ENCODE assay signal across 8 cellular contexts in the genomic region with DNA sequence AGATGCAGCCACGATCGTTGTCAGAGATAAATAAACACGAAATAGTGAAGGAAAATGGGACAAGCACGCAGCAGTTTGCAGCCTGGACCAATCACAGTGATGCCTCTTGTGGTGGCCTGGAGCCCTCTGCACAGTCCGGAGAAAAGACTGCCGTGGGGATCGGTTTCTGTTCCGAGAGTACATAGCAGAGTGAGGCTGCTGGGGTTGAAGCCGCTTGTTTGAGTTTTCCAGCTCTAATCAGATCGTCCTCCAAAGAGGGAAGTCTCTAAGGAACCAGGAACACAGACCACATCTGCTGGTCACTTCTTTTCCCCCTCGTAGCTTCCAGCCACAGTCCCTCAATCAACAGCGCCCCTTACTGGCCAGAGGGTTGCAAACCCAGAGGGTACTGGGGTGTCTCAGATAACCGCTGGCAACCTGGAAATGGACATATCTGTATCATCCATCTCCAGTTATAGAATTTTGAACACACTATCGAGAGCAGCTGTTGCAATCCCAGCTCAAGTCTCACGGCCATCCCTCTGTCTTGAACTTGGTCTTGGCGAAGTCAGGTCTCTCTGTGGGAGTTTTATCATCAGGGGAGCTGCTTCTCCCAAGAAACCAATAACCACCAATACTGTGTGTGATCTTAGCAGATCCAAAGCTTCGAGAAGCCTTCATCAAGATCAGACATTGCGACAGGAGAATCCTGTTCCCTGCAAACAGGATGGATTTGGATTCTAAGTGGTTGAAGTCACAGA. TPM values are rescaled to one million over a fixed set of nuclear protein-coding genes. Genes with fewer than 3 reads are reported as not detected.
A peak's percentile ranks its signal among the peaks of the same experiment; 100 is the strongest.
DNase-seq lines count a peak whose midpoint lies in the region; ATAC-seq and TF ChIP-seq lines count a peak whose summit lies in the region.

No MANE protein-coding gene starts in this region.

- H3K4me1 Mint-ChIP-seq in chondrocyte (ENCODE audit: low read depth): peaks cover 7% of the 10 kb centered on the region

- H3K4me3 Mint-ChIP-seq in chondrocyte (ENCODE audit: unreplicated experiment): peak overlapping the region; percentile 73

- H3K27me3 Mint-ChIP-seq in chondrocyte (ENCODE audit: low read depth): peaks cover 42% of the 10 kb centered on the region

- no peak overlapping the region for H3K27ac Mint-ChIP-seq in chondrocyte (ENCODE audit: unreplicated experiment)

- peak; percentile 81 for DNase-seq in AG20443 (ENCODE audit: low spot score)
- peak; percentile 50 for DNase-seq in GM19240 (ENCODE audit: insufficient read length, low spot score)
- peak; percentile 70 to 71 for DNase-seq in NCI-H1930 (lab: John Stamatoyannopoulos, UW)
- no peak for DNase-seq in chondrocyte (ENCODE audit: low spot score)
- DNase-seq in kidney tubule cell (ENCODE audit: low spot score): peak; percentile 75
- peak; percentile 19 to 56 (median 41) for DNase-seq in stimulated activated CD4-positive, alpha-beta T cell treated with anti-CD3 and anti-CD28 coated beads, Interleukin-1b, Interleukin-23, amount 100 ng/mL, for 24 hours (ENCODE audit: low read depth in 4 of 4, low spot score in 1 of 4)

- no peaks in the 10 kb centered on the region for H3K36me3 Mint-ChIP-seq in chondrocyte (ENCODE audit: low read depth)

- ATAC-seq in activated CD4-positive, CD25-positive, alpha-beta regulatory T cell treated with anti-CD3 and anti-CD28 coated beads, Interleukin-2, amount 50 U/mL, for 24 hours: peak; percentile 43 to 51
- no peak for ATAC-seq in HG03457 (IDR thresholded peaks at IDR 0.05; ENCODE audit: unreplicated experiment)

- no peaks in the 10 kb centered on the region for H3K9me3 Mint-ChIP-seq in chondrocyte (ENCODE audit: low read depth)

- TF ChIP-seq CTCF in chondrocyte (IDR thresholded peaks at IDR 0.05): peak; percentile 92

RNA-seq across cellular contexts. Expression of gene OLIG1, which starts 57.4 kb away (rescaled TPM):
- not detected in 3 replicates for total RNA-seq in chondrocyte
